In genomic region chr1:193755441-193755840, GRCh38 we compare ENCODE assay signal across 24 cellular contexts.
"Had no signal": no experiment of that assay in that cellular context is flagged by ENCODE, and none has a peak within 500 bp of the region (broad histone marks: within the 10 kb centered on the region; RNA-seq: fewer than 3 reads in every experiment).

No MANE protein-coding gene starts in this region.

- H3K36me3 ChIP-seq: colonic mucosa, esophagus squamous epithelium, gastrocnemius medialis, left lung, lower lobe of right lung had no signal

- H3K27ac Mint-ChIP-seq: dendritic cell treated with granulocyte-macrophage colony-stimulating factor and Interleukin-4, amounts not matched to agents 40 ng/mL and 50 ng/mL, for 4 days; effector memory CD8-positive, alpha-beta T cell; endodermal cell; mesothelial cell of epicardium; naive B cell had no signal

- H3K4me2 ChIP-seq: hepatocyte had no signal

- H3K9me3 ChIP-seq: colonic mucosa, esophagus squamous epithelium, gastrocnemius medialis, left lung, lower lobe of right lung, mucosa of descending colon had no signal

- H3K27me3 Mint-ChIP-seq: dendritic cell treated with granulocyte-macrophage colony-stimulating factor and Interleukin-4, amounts not matched to agents 40 ng/mL and 50 ng/mL, for 4 days; effector memory CD8-positive, alpha-beta T cell; naive B cell; naive thymus-derived CD8-positive, alpha-beta T cell had no signal

- H3K9me3 Mint-ChIP-seq: dendritic cell treated with granulocyte-macrophage colony-stimulating factor and Interleukin-4, amounts not matched to agents 40 ng/mL and 50 ng/mL, for 4 days; effector memory CD8-positive, alpha-beta T cell; naive B cell had no signal

- H2AFZ ChIP-seq: hepatocyte had no signal

- H3K4me3 Mint-ChIP-seq: dendritic cell treated with granulocyte-macrophage colony-stimulating factor and Interleukin-4, amounts not matched to agents 40 ng/mL and 50 ng/mL, for 4 days; effector memory CD8-positive, alpha-beta T cell; endodermal cell; mesothelial cell of epicardium; naive B cell; naive thymus-derived CD8-positive, alpha-beta T cell had no signal

- H3K4me1 Mint-ChIP-seq: naive B cell had no signal

- H3K27ac ChIP-seq: colonic mucosa, epithelial cell of prostate, esophagus squamous epithelium, gastrocnemius medialis, hepatocyte, left lung, lower lobe of right lung had no signal

- H3K4me3 ChIP-seq: colonic mucosa, esophagus squamous epithelium, gastrocnemius medialis, hepatocyte, left lung, lower lobe of right lung, mucosa of descending colon had no signal

- H3K27me3 ChIP-seq: colonic mucosa, esophagus squamous epithelium, gastrocnemius medialis, hepatocyte, left lung had no signal

- H3K79me2 ChIP-seq: hepatocyte had no signal

- DNase-seq: colonic mucosa; cortex of kidney; effector CD8-positive, alpha-beta T cell; effector memory CD8-positive, alpha-beta T cell; endodermal cell; esophagus squamous epithelium; foreskin melanocyte; gastrocnemius medialis; glutamatergic neuron; head of caudate nucleus; hypothalamus; left cardiac atrium; left lung; left ventricle myocardium superior; lower lobe of right lung; mesenchymal stem cell; mucosa of descending colon; naive B cell; naive thymus-derived CD8-positive, alpha-beta T cell had no signal

- H3K36me3 Mint-ChIP-seq: naive B cell had no signal

- H3K4me1 ChIP-seq: colonic mucosa, esophagus squamous epithelium, gastrocnemius medialis, left lung, lower lobe of right lung had no signal

- ATAC-seq: effector memory CD8-positive, alpha-beta T cell; esophagus mucosa; gastrocnemius medialis; left cardiac atrium; left lung; left ventricle myocardium superior; lower lobe of right lung; mucosa of descending colon; naive thymus-derived CD8-positive, alpha-beta T cell had no signal
